Comparison of ENCODE assay signal across 3 cellular contexts in the genomic region with DNA sequence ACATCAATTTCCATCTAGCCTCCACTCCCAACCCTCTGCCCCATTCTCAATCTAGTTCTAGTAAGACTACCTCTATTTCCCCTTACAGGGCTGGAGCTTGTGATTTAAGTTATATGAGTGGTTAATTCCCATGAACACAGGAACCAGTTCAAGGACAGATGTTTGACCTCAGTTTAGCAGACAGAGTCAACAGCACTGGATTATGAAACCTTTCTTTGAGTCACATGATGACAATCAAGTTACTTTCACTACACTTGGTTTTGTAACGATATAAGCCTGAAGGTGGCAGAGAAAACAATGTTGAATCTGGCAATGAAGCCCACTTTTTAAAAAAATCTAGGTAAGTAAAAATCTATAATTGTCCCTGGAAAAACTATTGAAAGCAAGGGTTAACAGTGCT.
TF ChIP-seq lines count a peak whose summit lies in the region.

No MANE protein-coding gene starts in this region.

TF ChIP-seq in liver, 16 proteins besides CTCF, POLR2A, EP300 and RAD21 (continued from another document):
- TF ChIP-seq SP1 (IDR thresholded peaks at IDR 0.05) (no peak), NR2F2 (IDR thresholded peaks at IDR 0.05) (no peak), FOXA2 (IDR thresholded peaks at IDR 0.05) (peak; percentile 21), HNF4A (conservative IDR thresholded peaks at IDR 0.05) (no peak)
- TF ChIP-seq, protein P1, sequence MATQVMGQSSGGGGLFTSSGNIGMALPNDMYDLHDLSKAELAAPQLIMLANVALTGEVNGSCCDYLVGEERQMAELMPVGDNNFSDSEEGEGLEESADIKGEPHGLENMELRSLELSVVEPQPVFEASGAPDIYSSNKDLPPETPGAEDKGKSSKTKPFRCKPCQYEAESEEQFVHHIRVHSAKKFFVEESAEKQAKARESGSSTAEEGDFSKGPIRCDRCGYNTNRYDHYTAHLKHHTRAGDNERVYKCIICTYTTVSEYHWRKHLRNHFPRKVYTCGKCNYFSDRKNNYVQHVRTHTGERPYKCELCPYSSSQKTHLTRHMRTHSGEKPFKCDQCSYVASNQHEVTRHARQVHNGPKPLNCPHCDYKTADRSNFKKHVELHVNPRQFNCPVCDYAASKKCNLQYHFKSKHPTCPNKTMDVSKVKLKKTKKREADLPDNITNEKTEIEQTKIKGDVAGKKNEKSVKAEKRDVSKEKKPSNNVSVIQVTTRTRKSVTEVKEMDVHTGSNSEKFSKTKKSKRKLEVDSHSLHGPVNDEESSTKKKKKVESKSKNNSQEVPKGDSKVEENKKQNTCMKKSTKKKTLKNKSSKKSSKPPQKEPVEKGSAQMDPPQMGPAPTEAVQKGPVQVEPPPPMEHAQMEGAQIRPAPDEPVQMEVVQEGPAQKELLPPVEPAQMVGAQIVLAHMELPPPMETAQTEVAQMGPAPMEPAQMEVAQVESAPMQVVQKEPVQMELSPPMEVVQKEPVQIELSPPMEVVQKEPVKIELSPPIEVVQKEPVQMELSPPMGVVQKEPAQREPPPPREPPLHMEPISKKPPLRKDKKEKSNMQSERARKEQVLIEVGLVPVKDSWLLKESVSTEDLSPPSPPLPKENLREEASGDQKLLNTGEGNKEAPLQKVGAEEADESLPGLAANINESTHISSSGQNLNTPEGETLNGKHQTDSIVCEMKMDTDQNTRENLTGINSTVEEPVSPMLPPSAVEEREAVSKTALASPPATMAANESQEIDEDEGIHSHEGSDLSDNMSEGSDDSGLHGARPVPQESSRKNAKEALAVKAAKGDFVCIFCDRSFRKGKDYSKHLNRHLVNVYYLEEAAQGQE (IDR thresholded peaks at IDR 0.05): no peak

TF ChIP-seq in HepG2, 621 proteins besides CTCF, POLR2A, EP300 and RAD21 (continued from another document):
- TF ChIP-seq, protein P2, sequence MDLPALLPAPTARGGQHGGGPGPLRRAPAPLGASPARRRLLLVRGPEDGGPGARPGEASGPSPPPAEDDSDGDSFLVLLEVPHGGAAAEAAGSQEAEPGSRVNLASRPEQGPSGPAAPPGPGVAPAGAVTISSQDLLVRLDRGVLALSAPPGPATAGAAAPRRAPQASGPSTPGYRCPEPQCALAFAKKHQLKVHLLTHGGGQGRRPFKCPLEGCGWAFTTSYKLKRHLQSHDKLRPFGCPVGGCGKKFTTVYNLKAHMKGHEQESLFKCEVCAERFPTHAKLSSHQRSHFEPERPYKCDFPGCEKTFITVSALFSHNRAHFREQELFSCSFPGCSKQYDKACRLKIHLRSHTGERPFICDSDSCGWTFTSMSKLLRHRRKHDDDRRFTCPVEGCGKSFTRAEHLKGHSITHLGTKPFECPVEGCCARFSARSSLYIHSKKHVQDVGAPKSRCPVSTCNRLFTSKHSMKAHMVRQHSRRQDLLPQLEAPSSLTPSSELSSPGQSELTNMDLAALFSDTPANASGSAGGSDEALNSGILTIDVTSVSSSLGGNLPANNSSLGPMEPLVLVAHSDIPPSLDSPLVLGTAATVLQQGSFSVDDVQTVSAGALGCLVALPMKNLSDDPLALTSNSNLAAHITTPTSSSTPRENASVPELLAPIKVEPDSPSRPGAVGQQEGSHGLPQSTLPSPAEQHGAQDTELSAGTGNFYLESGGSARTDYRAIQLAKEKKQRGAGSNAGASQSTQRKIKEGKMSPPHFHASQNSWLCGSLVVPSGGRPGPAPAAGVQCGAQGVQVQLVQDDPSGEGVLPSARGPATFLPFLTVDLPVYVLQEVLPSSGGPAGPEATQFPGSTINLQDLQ (CRISPR knock-in tag; IDR thresholded peaks at IDR 0.05): no peak

TF ChIP-seq in SK-N-SH, 30 proteins besides CTCF, POLR2A, EP300 and RAD21:
- TF ChIP-seq, protein P3, sequence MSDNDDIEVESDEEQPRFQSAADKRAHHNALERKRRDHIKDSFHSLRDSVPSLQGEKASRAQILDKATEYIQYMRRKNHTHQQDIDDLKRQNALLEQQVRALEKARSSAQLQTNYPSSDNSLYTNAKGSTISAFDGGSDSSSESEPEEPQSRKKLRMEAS (IDR thresholded peaks at IDR 0.05; ENCODE audit: low read depth): no peak
- no peak for TF ChIP-seq NRF1 (IDR thresholded peaks at IDR 0.05; ENCODE audit: low read depth, low read length)
- TF ChIP-seq, protein P4, sequence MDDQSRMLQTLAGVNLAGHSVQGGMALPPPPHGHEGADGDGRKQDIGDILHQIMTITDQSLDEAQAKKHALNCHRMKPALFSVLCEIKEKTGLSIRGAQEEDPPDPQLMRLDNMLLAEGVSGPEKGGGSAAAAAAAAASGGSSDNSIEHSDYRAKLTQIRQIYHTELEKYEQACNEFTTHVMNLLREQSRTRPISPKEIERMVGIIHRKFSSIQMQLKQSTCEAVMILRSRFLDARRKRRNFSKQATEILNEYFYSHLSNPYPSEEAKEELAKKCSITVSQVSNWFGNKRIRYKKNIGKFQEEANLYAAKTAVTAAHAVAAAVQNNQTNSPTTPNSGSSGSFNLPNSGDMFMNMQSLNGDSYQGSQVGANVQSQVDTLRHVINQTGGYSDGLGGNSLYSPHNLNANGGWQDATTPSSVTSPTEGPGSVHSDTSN (IDR thresholded peaks at IDR 0.05): no peak
- TF ChIP-seq GATA2 (CRISPR knock-in tag; IDR thresholded peaks at IDR 0.05): no peak
- TF ChIP-seq MEF2A (IDR thresholded peaks at IDR 0.05; ENCODE audit: borderline replicate concordance, low read depth): no peak
- TF ChIP-seq FOXM1 (IDR thresholded peaks at IDR 0.05; ENCODE audit: low read depth): no peak
- TF ChIP-seq TAF1 (IDR thresholded peaks at IDR 0.05; ENCODE audit: borderline replicate concordance, low read depth, low read length): no peak
- TF ChIP-seq, protein P5, sequence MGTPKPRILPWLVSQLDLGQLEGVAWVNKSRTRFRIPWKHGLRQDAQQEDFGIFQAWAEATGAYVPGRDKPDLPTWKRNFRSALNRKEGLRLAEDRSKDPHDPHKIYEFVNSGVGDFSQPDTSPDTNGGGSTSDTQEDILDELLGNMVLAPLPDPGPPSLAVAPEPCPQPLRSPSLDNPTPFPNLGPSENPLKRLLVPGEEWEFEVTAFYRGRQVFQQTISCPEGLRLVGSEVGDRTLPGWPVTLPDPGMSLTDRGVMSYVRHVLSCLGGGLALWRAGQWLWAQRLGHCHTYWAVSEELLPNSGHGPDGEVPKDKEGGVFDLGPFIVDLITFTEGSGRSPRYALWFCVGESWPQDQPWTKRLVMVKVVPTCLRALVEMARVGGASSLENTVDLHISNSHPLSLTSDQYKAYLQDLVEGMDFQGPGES (IDR thresholded peaks at IDR 0.05; ENCODE audit: low read depth, low read length): no peak
- TF ChIP-seq POLR2AphosphoS5 (IDR thresholded peaks at IDR 0.05; ENCODE audit: low read depth, low read length): no peak
